In genomic region chr10:21399392-21400015, GRCh38 we compare ENCODE assay signal across 11 cellular contexts.
DNase-seq lines count a peak whose midpoint lies in the region; ATAC-seq and TF ChIP-seq lines count a peak whose summit lies in the region.
"Had no signal": no experiment of that assay in that cellular context is flagged by ENCODE, and none has a peak within 500 bp of the region (broad histone marks: within the 10 kb centered on the region; RNA-seq: fewer than 3 reads in every experiment).

No MANE protein-coding gene starts in this region.

- H3K4me3 ChIP-seq in epithelial cell of esophagus (ENCODE audit: low read length) (no peak overlapping the region), prostate gland (no peak overlapping the region)

- H3K27me3 ChIP-seq in prostate gland (replicated peaks; ENCODE audit: insufficient read depth), result no peaks in the 10 kb centered on the region

- TF ChIP-seq POLR2A in prostate gland (IDR thresholded peaks at IDR 0.05), result no peak

- DNase-seq in GM04504 (ENCODE audit: low read depth) (peak; percentile 81), NCI-H69 (lab: John Stamatoyannopoulos, UW) (peak; percentile 82), epithelial cell of esophagus (ENCODE audit: low read depth) (peak; percentile 95), prostate gland (ENCODE audit: low spot score) (peak; percentile 14), NCI-H82 (lab: John Stamatoyannopoulos, UW) (no peak), HuH-7 (ENCODE audit: low spot score) (no peak)
- no peak for DNase-seq in central memory CD4-positive, alpha-beta T cell
- DNase-seq: activated B cell treated with CpG ODN at 0.5 μM for 24 hours, kidney, NCI-H1105 had no signal

- TF ChIP-seq CTCF in epithelial cell of esophagus (IDR thresholded peaks at IDR 0.05; ENCODE audit: insufficient read depth, low read depth, low read length, missing control alignments) (no peak), prostate gland (IDR thresholded peaks at IDR 0.05) (no peak)

- H3K9me3 ChIP-seq in prostate gland, result no peaks in the 10 kb centered on the region

- 16% methylated on average over 6 of the region's 6 CpGs for WGBS in prostate gland

- H3K4me1 ChIP-seq in prostate gland (replicated peaks), result no peaks in the 10 kb centered on the region

- no peaks in the 10 kb centered on the region for H3K36me3 ChIP-seq in prostate gland

- no peak overlapping the region for H3K27ac ChIP-seq in prostate gland

- intact Hi-C loops in prostate gland (cut with DNase I), result no loop called here

- no peak for ATAC-seq in HG02870 (IDR thresholded peaks at IDR 0.05; ENCODE audit: unreplicated experiment)

Comparison
In these comparisons a context has a peak if more than half of its experiments do, and no peak if none do; other contexts are left out.
1. DNase-seq: peak in GM04504 (single experiment), NCI-H69 (single experiment), epithelial cell of esophagus (single experiment) and prostate gland (single experiment); none in NCI-H82 (single experiment), central memory CD4-positive, alpha-beta T cell (single experiment) and HuH-7 (single experiment).